1 cellular context compared by ENCODE assay signal in the genomic region with DNA sequence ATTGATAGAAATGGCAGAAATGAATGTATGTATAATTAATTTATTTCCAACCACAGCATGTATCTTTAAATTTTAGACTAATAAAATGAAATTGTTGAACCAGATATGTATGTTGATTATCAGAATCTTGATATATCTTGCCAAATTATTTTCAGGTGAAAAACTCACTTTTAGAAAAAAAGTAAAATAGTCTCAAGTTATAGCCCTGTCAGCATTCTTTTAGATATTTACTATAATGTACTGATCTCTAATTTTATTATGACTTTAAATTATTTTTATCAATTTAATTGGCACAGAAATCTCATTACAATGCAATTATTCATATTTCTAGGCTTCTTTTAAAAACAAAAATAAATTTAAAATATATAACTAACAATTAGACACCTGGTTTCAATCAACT.
TF ChIP-seq lines count a peak whose summit lies in the region.

No MANE protein-coding gene starts in this region.

TF ChIP-seq in K562, 482 proteins besides CTCF, POLR2A, EP300 and RAD21 (continued from another document):
- TF ChIP-seq, protein P1, sequence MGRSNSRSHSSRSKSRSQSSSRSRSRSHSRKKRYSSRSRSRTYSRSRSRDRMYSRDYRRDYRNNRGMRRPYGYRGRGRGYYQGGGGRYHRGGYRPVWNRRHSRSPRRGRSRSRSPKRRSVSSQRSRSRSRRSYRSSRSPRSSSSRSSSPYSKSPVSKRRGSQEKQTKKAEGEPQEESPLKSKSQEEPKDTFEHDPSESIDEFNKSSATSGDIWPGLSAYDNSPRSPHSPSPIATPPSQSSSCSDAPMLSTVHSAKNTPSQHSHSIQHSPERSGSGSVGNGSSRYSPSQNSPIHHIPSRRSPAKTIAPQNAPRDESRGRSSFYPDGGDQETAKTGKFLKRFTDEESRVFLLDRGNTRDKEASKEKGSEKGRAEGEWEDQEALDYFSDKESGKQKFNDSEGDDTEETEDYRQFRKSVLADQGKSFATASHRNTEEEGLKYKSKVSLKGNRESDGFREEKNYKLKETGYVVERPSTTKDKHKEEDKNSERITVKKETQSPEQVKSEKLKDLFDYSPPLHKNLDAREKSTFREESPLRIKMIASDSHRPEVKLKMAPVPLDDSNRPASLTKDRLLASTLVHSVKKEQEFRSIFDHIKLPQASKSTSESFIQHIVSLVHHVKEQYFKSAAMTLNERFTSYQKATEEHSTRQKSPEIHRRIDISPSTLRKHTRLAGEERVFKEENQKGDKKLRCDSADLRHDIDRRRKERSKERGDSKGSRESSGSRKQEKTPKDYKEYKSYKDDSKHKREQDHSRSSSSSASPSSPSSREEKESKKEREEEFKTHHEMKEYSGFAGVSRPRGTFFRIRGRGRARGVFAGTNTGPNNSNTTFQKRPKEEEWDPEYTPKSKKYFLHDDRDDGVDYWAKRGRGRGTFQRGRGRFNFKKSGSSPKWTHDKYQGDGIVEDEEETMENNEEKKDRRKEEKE (IDR thresholded peaks at IDR 0.05; ENCODE audit: borderline replicate concordance in 1 of 2, control insufficient read depth in 1 of 2, low read depth in 2 of 2, low read length in 1 of 2), result no peak
- no peak for TF ChIP-seq SIRT6 (IDR thresholded peaks at IDR 0.05; ENCODE audit: low read depth, low read length)
